ENCODE assay signal across 8 cellular contexts in the genomic region with DNA sequence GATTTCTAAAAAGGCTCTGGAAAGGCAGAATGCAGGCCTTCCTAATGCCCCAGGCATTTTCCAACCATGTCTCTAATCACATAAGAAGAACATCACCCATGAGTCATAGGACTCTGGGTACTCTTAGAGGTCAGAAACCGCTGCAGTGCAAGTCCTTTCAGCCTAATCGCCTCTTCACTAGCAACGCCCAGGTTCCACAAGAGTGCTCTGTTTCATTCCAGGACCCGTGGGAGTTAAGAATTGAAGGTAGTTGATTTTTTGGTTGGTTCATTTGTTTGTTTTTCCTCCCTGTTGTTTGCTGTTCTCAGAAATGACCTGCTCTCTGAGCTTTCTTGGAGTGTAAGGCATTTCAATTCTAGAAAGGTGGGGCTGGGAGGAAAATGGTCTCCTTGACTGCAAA.
DNase-seq lines count a peak whose midpoint lies in the region; ATAC-seq and TF ChIP-seq lines count a peak whose summit lies in the region.

No MANE protein-coding gene starts in this region.

- no peak for ATAC-seq in gastrocnemius medialis

- no peak overlapping the region for H3K9ac ChIP-seq in trophoblast cell (ENCODE audit: low read length)

- H3K79me1 ChIP-seq in trophoblast cell (ENCODE audit: low read length) = no peaks in the 10 kb centered on the region

- intact Hi-C loops in gastrocnemius medialis (cut with DNase I; ENCODE audit: low total_unique reads) = no loop called here

- no peak overlapping the region for H4K91ac ChIP-seq in trophoblast cell (ENCODE audit: low read depth, low read length)

- no peak overlapping the region for H3K18ac ChIP-seq in trophoblast cell (ENCODE audit: low read length)

- TF ChIP-seq POLR2A in gastrocnemius medialis (IDR thresholded peaks at IDR 0.05) = no peak

- no peak overlapping the region for H4K8ac ChIP-seq in trophoblast cell (ENCODE audit: low read depth, low read length)

- no peak overlapping the region for H2BK5ac ChIP-seq in trophoblast cell (ENCODE audit: low read depth, low read length, poor library complexity)

- H2BK12ac ChIP-seq in trophoblast cell (ENCODE audit: low read length) = no peak overlapping the region

- no peak overlapping the region for H3K14ac ChIP-seq in trophoblast cell (ENCODE audit: low read length)

- H3K27me3 ChIP-seq in BE2C = no peaks in the 10 kb centered on the region; the same call in 1 of the 2 replicates
- H3K27me3 ChIP-seq in trophoblast cell (ENCODE audit: insufficient read depth, low read length) = no peaks in the 10 kb centered on the region
- no peaks in the 10 kb centered on the region for H3K27me3 ChIP-seq in gastrocnemius medialis

- H3K36me3 ChIP-seq in BE2C = no peaks in the 10 kb centered on the region
- no peaks in the 10 kb centered on the region for H3K36me3 ChIP-seq in trophoblast cell (ENCODE audit: control insufficient read depth in 1 of 2, insufficient read depth in 2 of 2, low read length in 2 of 2)
- no peaks in the 10 kb centered on the region for H3K36me3 ChIP-seq in gastrocnemius medialis

- no peak overlapping the region for H2AFZ ChIP-seq in trophoblast cell (ENCODE audit: insufficient read depth, low read length, poor library complexity)

- TF ChIP-seq CTCF in BE2C (IDR thresholded peaks at IDR 0.05; ENCODE audit: low read depth, low read length) = no peak
- TF ChIP-seq CTCF in gastrocnemius medialis (IDR thresholded peaks at IDR 0.05 in 4 of 5, conservative IDR thresholded peaks at IDR 0.05 in 1 of 5) = no peak

- H3K4me1 ChIP-seq in BE2C (no peaks in the 10 kb centered on the region), trophoblast cell (ENCODE audit: control insufficient read depth in 1 of 2, insufficient read depth in 2 of 2, low read length in 2 of 2) (peaks cover 0 to 3% of the 10 kb centered on the region in 2 experiments), gastrocnemius medialis (no peaks in the 10 kb centered on the region)

- WGBS in trophoblast cell (ENCODE audit: extremely low coverage, insufficient coverage, insufficient read length) = no CpG with 5 or more reads among the region's 4 CpGs

- no peak overlapping the region for H3K4ac ChIP-seq in trophoblast cell (ENCODE audit: low read depth, low read length)

- in situ Hi-C loops in gastrocnemius medialis (cut with MboI; ENCODE audit: low sequenced_read_pairs in 4 of 4) = no loop called here

- H3K4me2 ChIP-seq in trophoblast cell (ENCODE audit: low read length) = no peak overlapping the region

- H3K9me3 ChIP-seq in BE2C (no peaks in the 10 kb centered on the region), trophoblast cell (ENCODE audit: insufficient read depth, low read depth, low read length) (no peaks in the 10 kb centered on the region), gastrocnemius medialis (no peaks in the 10 kb centered on the region)

- no peaks in the 10 kb centered on the region for H3K79me2 ChIP-seq in trophoblast cell (ENCODE audit: control insufficient read depth, insufficient read depth, low read length, poor library complexity)

- no peak overlapping the region for H2AK5ac ChIP-seq in trophoblast cell (ENCODE audit: low read length)

- DNase-seq in BE2C (peak; percentile 15), GM19240 (ENCODE audit: insufficient read length, low spot score) (peak; percentile 31), HS-5 (ENCODE audit: low read depth) (peak; percentile 37), amniotic stem cell (lab: John Stamatoyannopoulos, UW) (peak; percentile 77), trophoblast cell (peak; percentile 12 to 69), substantia nigra (lab: John Stamatoyannopoulos, UW) (no peak), gastrocnemius medialis (no peak), NOMO-1 (lab: John Stamatoyannopoulos, UW; ENCODE audit: unreplicated experiment in 2 of 2) (no peak)

- no peak overlapping the region for H3K4me3 ChIP-seq in BE2C (ENCODE audit: low read depth, low read length)
- no peak overlapping the region for H3K4me3 ChIP-seq in trophoblast cell (ENCODE audit: low read depth, low read length)
- H3K4me3 ChIP-seq in gastrocnemius medialis = no peak overlapping the region

- H4K12ac ChIP-seq in trophoblast cell (ENCODE audit: low read depth, low read length) = no peak overlapping the region

- H3K27ac ChIP-seq in trophoblast cell (ENCODE audit: low read depth, low read length) (peak overlapping the region; percentile 60), substantia nigra (ENCODE audit: low read depth, low read length, poor library complexity, severe bottlenecking) (no peak overlapping the region), gastrocnemius medialis (no peak overlapping the region)

- H3K23ac ChIP-seq in trophoblast cell (ENCODE audit: low read length) = no peak overlapping the region

- H2BK120ac ChIP-seq in trophoblast cell (ENCODE audit: insufficient read depth, low read length, poor library complexity) = no peak overlapping the region

Comparison
In these comparisons a context has a peak if more than half of its experiments do, and no peak if none do; other contexts are left out.
1. DNase-seq: peak in BE2C (single experiment), GM19240 (single experiment), HS-5 (single experiment), amniotic stem cell (single experiment) and trophoblast cell (2 of 2); none in substantia nigra (0 of 49), gastrocnemius medialis (0 of 2) and NOMO-1 (0 of 2).